Comparison of ENCODE assay signal across 8 cellular contexts in the genomic region with DNA sequence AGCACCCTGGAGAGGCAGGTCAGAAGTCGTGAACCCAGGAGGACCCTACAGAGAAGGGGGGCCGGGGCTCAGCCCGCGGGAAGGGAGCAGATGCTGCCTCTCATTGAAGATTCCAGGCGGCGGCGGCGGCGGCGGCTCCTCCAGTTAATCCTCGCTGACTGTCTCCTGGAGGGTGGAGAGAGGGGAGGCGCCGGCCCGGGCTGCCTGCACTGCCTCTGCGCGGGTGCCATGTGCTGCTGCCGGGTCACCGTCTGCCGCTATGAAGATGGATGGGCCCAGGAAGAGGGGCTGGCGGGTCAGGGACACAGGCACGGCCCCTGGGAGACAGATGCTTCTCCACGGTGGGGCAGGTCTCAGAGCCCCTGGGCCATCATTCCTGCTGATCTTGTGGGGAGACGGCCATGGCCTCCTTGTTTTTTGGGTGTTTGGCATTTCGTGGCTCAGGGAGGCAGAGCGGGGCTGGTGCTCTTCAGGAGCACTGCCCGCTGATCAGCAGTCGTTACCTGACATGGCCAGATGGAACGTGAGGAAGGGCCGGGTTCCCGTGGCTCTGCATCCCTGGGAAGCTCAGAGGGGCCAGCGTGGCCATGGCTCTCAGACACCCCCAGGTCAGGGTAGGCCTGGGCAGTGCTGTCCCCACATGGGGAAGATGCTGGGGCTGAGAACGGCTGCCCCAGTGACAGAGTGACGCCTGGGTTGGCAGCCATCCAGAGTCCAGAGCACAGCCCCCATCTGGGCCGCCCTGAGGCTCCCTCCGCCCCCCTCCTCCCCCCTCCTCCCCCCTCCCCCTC. TPM values are rescaled to one million over a fixed set of nuclear protein-coding genes. Genes with fewer than 3 reads are reported as not detected.
DNase-seq lines count a peak whose midpoint lies in the region; ATAC-seq and TF ChIP-seq lines count a peak whose summit lies in the region.

No MANE protein-coding gene starts in this region.

- H3K36me3 ChIP-seq in HEK293 (ENCODE audit: control insufficient read depth in 2 of 2, insufficient read depth in 1 of 2, low read length in 2 of 2), result peaks cover 0 to 83% of the 10 kb centered on the region in 2 experiments; a peak in 2 of 3 replicates

- H3K9me3 ChIP-seq in HEK293 (ENCODE audit: control insufficient read depth, insufficient read depth, low read depth, low read length), result no peaks in the 10 kb centered on the region

- no peaks in the 10 kb centered on the region for H3K4me1 ChIP-seq in HEK293 (ENCODE audit: control insufficient read depth, insufficient read depth, low read length)
- no peaks in the 10 kb centered on the region for H3K4me1 ChIP-seq in foreskin keratinocyte

- peak; percentile 74 for DNase-seq in Ammon's horn (ENCODE audit: low spot score)
- DNase-seq in T1000 (lab: John Stamatoyannopoulos, UW), result peak; percentile 44
- DNase-seq in foreskin keratinocyte, result peak in 1 of 2 donors; percentile 34
- DNase-seq in putamen (ENCODE audit: low spot score), result peak; percentile 70
- DNase-seq in central memory CD4-positive, alpha-beta T cell, result no peak
- DNase-seq in activated T-cell treated with anti-CD3 and anti-CD28 coated beads, Interleukin-2, amount 50 U/mL, for 48 hours, result no peak

- no peak overlapping the region for H3K4me3 ChIP-seq in HEK293 (ENCODE audit: low read depth, low read length)

- ATAC-seq in foreskin keratinocyte (peak; percentile 69), HG02759 (IDR thresholded peaks at IDR 0.05; ENCODE audit: unreplicated experiment) (no peak)

- H3K27me3 ChIP-seq in foreskin keratinocyte, result peaks cover 3% of the 10 kb centered on the region

- CTCF ChIA-PET in HEK293 (lab: Yijun Ruan, JAX), result no interaction called here

- no peak for TF ChIP-seq CTCF in HEK293 (tag by site-specific recombination; IDR thresholded peaks at IDR 0.05)
- no peak for TF ChIP-seq CTCF in foreskin keratinocyte (conservative IDR thresholded peaks at IDR 0.05)

- POLR2A ChIA-PET in HEK293 (lab: Yijun Ruan, JAX), result no interaction called here

- H3K27ac ChIP-seq in HEK293 (ENCODE audit: extremely low read depth, low read depth, low read length), result no peak overlapping the region
- no peak overlapping the region for H3K27ac ChIP-seq in foreskin keratinocyte

TF ChIP-seq in HEK293, 187 proteins besides CTCF, POLR2A, EP300 and RAD21 (continues in another document):
- TF ChIP-seq ZXDB (tag by site-specific recombination; IDR thresholded peaks at IDR 0.05) (no peak), KLF8 (tag by site-specific recombination; IDR thresholded peaks at IDR 0.05) (peak; percentile 20; the same call in 1 of the 2 replicates), ZNF2 (tag by site-specific recombination; IDR thresholded peaks at IDR 0.05) (0 out of 2 replicates have a peak, but pooled peaks have one; percentile 30), ZBTB7A (tag by site-specific recombination; IDR thresholded peaks at IDR 0.05; ENCODE audit: low read depth) (peak; percentile 78; the same call in 1 of the 2 replicates), ZNF223 (tag by site-specific recombination; IDR thresholded peaks at IDR 0.05) (peak; percentile 66), ZNF10 (tag by site-specific recombination; IDR thresholded peaks at IDR 0.05) (peak; percentile 45; the same call in 1 of the 2 replicates), ZNF140 (tag by site-specific recombination; IDR thresholded peaks at IDR 0.05) (no peak), IKZF3 (tag by site-specific recombination; IDR thresholded peaks at IDR 0.05) (0 out of 2 replicates have a peak, but pooled peaks have one; percentile 20), ZNF600 (tag by site-specific recombination; IDR thresholded peaks at IDR 0.05) (peak; percentile 83), SP7 (tag by site-specific recombination; IDR thresholded peaks at IDR 0.05) (no peak), BCL11A (tag by site-specific recombination; IDR thresholded peaks at IDR 0.05; ENCODE audit: low read depth) (peak; percentile 29; the same call in 1 of the 2 replicates), ZBTB17 (tag by site-specific recombination; IDR thresholded peaks at IDR 0.05) (peak; percentile 33; the same call in 1 of the 2 replicates)
- TF ChIP-seq, protein P1, sequence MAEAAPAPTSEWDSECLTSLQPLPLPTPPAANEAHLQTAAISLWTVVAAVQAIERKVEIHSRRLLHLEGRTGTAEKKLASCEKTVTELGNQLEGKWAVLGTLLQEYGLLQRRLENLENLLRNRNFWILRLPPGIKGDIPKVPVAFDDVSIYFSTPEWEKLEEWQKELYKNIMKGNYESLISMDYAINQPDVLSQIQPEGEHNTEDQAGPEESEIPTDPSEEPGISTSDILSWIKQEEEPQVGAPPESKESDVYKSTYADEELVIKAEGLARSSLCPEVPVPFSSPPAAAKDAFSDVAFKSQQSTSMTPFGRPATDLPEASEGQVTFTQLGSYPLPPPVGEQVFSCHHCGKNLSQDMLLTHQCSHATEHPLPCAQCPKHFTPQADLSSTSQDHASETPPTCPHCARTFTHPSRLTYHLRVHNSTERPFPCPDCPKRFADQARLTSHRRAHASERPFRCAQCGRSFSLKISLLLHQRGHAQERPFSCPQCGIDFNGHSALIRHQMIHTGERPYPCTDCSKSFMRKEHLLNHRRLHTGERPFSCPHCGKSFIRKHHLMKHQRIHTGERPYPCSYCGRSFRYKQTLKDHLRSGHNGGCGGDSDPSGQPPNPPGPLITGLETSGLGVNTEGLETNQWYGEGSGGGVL (tag by site-specific recombination; IDR thresholded peaks at IDR 0.05), result peak; percentile 37; the same call in 1 of the 2 replicates
- TF ChIP-seq, protein P2, sequence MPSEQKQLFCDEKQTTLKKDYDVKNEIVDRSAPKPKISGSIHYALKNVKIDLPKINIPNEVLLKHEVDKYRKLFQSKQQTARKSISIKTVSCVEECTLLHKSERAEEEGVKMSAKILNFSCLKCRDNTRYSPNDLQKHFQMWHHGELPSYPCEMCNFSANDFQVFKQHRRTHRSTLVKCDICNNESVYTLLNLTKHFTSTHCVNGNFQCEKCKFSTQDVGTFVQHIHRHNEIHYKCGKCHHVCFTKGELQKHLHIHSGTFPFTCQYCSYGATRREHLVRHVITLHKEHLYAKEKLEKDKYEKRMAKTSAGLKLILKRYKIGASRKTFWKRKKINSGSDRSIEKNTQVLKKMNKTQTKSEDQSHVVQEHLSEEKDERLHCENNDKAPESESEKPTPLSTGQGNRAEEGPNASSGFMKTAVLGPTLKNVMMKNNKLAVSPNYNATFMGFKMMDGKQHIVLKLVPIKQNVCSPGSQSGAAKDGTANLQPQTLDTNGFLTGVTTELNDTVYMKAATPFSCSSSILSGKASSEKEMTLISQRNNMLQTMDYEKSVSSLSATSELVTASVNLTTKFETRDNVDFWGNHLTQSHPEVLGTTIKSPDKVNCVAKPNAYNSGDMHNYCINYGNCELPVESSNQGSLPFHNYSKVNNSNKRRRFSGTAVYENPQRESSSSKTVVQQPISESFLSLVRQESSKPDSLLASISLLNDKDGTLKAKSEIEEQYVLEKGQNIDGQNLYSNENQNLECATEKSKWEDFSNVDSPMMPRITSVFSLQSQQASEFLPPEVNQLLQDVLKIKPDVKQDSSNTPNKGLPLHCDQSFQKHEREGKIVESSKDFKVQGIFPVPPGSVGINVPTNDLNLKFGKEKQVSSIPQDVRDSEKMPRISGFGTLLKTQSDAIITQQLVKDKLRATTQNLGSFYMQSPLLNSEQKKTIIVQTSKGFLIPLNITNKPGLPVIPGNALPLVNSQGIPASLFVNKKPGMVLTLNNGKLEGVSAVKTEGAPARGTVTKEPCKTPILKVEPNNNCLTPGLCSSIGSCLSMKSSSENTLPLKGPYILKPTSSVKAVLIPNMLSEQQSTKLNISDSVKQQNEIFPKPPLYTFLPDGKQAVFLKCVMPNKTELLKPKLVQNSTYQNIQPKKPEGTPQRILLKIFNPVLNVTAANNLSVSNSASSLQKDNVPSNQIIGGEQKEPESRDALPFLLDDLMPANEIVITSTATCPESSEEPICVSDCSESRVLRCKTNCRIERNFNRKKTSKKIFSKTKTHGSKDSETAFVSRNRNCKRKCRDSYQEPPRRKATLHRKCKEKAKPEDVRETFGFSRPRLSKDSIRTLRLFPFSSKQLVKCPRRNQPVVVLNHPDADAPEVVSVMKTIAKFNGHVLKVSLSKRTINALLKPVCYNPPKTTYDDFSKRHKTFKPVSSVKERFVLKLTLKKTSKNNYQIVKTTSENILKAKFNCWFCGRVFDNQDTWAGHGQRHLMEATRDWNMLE (tag by site-specific recombination; conservative IDR thresholded peaks at IDR 0.05; ENCODE audit: low read depth), result no peak
- TF ChIP-seq, protein P3, sequence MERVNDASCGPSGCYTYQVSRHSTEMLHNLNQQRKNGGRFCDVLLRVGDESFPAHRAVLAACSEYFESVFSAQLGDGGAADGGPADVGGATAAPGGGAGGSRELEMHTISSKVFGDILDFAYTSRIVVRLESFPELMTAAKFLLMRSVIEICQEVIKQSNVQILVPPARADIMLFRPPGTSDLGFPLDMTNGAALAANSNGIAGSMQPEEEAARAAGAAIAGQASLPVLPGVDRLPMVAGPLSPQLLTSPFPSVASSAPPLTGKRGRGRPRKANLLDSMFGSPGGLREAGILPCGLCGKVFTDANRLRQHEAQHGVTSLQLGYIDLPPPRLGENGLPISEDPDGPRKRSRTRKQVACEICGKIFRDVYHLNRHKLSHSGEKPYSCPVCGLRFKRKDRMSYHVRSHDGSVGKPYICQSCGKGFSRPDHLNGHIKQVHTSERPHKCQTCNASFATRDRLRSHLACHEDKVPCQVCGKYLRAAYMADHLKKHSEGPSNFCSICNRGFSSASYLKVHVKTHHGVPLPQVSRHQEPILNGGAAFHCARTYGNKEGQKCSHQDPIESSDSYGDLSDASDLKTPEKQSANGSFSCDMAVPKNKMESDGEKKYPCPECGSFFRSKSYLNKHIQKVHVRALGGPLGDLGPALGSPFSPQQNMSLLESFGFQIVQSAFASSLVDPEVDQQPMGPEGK (tag by site-specific recombination; IDR thresholded peaks at IDR 0.05), result peak; percentile 96
- TF ChIP-seq, protein P4, sequence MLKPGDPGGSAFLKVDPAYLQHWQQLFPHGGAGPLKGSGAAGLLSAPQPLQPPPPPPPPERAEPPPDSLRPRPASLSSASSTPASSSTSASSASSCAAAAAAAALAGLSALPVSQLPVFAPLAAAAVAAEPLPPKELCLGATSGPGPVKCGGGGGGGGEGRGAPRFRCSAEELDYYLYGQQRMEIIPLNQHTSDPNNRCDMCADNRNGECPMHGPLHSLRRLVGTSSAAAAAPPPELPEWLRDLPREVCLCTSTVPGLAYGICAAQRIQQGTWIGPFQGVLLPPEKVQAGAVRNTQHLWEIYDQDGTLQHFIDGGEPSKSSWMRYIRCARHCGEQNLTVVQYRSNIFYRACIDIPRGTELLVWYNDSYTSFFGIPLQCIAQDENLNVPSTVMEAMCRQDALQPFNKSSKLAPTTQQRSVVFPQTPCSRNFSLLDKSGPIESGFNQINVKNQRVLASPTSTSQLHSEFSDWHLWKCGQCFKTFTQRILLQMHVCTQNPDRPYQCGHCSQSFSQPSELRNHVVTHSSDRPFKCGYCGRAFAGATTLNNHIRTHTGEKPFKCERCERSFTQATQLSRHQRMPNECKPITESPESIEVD (tag by site-specific recombination; IDR thresholded peaks at IDR 0.05), result no peak

RNA-seq across cellular contexts. Expression of a gene that starts 36.1 kb away (rescaled TPM):
- total RNA-seq in foreskin keratinocyte, result 27.1 and 28.4 TPM in 2 replicates
- polyA plus RNA-seq in foreskin keratinocyte, result 37.7 and 37.8 TPM in 2 replicates

RNA-seq across cellular contexts. Expression of a gene that starts 39.5 kb away (rescaled TPM):
- total RNA-seq in foreskin keratinocyte, result 5.9 and 8.2 TPM in 2 replicates
- polyA plus RNA-seq in foreskin keratinocyte, result 1.9 and 2.1 TPM in 2 replicates

Comparison
In these comparisons a context has a peak if more than half of its experiments do, and no peak if none do; other contexts are left out.
1. DNase-seq: peak in Ammon's horn (single experiment), T1000 (single experiment) and putamen (single experiment); none in central memory CD4-positive, alpha-beta T cell (single experiment) and activated T-cell treated with anti-CD3 and anti-CD28 coated beads, Interleukin-2, amount 50 U/mL, for 48 hours (0 of 2).